Comparison of ENCODE assay signal across 18 cellular contexts in genomic region chr3:189513281-189514151, GRCh38.
DNase-seq lines count a peak whose midpoint lies in the region; ATAC-seq, FAIRE-seq and TF ChIP-seq lines count a peak whose summit lies in the region.
"Had no signal": no experiment of that assay in that cellular context is flagged by ENCODE, and none has a peak within 500 bp of the region (broad histone marks: within the 10 kb centered on the region; RNA-seq: fewer than 3 reads in every experiment).

No MANE protein-coding gene starts in this region.

- DNase-seq in HCT116 (ENCODE audit: low read depth, low spot score) (no peak), RWPE1 (ENCODE audit: low spot score) (peak; percentile 75), keratinocyte (ENCODE audit: low read depth, low spot score) (no peak), DMS153 treated with DMSO at 0.1 percent for 48 hours (lab: John Stamatoyannopoulos, UW; ENCODE audit: unreplicated experiment) (no peak), frontal cortex (ENCODE audit: low spot score in 2 of 2) (no peak), SW 1271 (lab: John Stamatoyannopoulos, UW) (no peak), tibial artery (no peak)
- DNase-seq: activated CD4-positive, alpha-beta T cell treated with anti-CD3 and anti-CD28 coated beads, Interleukin-2, amount 10 ng/mL, durations not matched to agents 7 days and 5 days; amniotic stem cell; effector memory CD4-positive, alpha-beta T cell; HFFc6; Karpas-422; NCI-H1105; sigmoid colon; stimulated activated CD4-positive, alpha-beta T cell treated with anti-CD3 and anti-CD28 coated beads, Interleukin-2, amount 100 ng/mL, for 24 hours had no signal

- peak; percentile 54; the same call in 1 of the 2 replicates for ATAC-seq in HCT116

- TF ChIP-seq POLR2A in HCT116 (IDR thresholded peaks at IDR 0.05; ENCODE audit: borderline replicate concordance, extremely low read depth, insufficient read depth, insufficient read length) = no peak

- H3K4me2 ChIP-seq in HCT116 (ENCODE audit: low read length) (peak overlapping the region; percentile 28), keratinocyte (ENCODE audit: control insufficient read depth, extremely low read depth, insufficient read depth, low read depth, low read length) (peak overlapping the region; percentile 75)

- peaks cover 5 to 12% of the 10 kb centered on the region in 2 experiments; a peak in 3 of 4 replicates for H3K4me1 ChIP-seq in HCT116 (ENCODE audit: control insufficient read depth in 1 of 2, insufficient read depth in 2 of 2, low read length in 2 of 2)
- H3K4me1 ChIP-seq in keratinocyte (ENCODE audit: control insufficient read depth, extremely low read depth, insufficient read depth, low read length) = peaks cover 44% of the 10 kb centered on the region
- peaks cover 0 to 16% (median 9%) of the 10 kb centered on the region in 4 donors for H3K4me1 ChIP-seq in tibial artery

- intact Hi-C loops in HCT116 (cut with micrococcal nuclease) (no loop called here), tibial artery (cut with DNase I; ENCODE audit: low total_unique reads) (no loop called here)

- H3K9me2 ChIP-seq in HCT116 (ENCODE audit: insufficient read depth) = no peaks in the 10 kb centered on the region

- POLR2A ChIA-PET in HCT116 (lab: Charles Lee) (no interaction called here), RWPE1 (lab: Yijun Ruan, JAX; ENCODE audit: low non-redundant PET) (no interaction called here)

- no peak for TF ChIP-seq RAD21 in HCT116 (IDR thresholded peaks at IDR 0.05; ENCODE audit: low read depth)

- H3K79me2 ChIP-seq in HCT116 (ENCODE audit: insufficient read depth, low read length) = no peaks in the 10 kb centered on the region
- no peaks in the 10 kb centered on the region for H3K79me2 ChIP-seq in keratinocyte (ENCODE audit: control insufficient read depth, insufficient read depth, low read length)

- H3K9me1 ChIP-seq in keratinocyte (ENCODE audit: control insufficient read depth, extremely low read depth, insufficient read depth, low read length) = no peaks in the 10 kb centered on the region

- no peaks in the 10 kb centered on the region for H3K36me3 ChIP-seq in HCT116 (ENCODE audit: control insufficient read depth in 1 of 2, insufficient read depth in 2 of 2, low read length in 2 of 2)
- no peaks in the 10 kb centered on the region for H3K36me3 ChIP-seq in keratinocyte (ENCODE audit: control insufficient read depth in 2 of 2, extremely low read depth in 1 of 2, insufficient read depth in 2 of 2, low read length in 2 of 2)
- no peaks in the 10 kb centered on the region for H3K36me3 ChIP-seq in tibial artery
- H3K36me3 ChIP-seq: sigmoid colon had no signal

- FAIRE-seq in keratinocyte (lab: Jason Lieb, UNC) (no peak), frontal cortex (lab: Jason Lieb, UNC) (no peak)
- FAIRE-seq: RCC 7860, TTC549 had no signal

- RAD21 ChIA-PET in HCT116 (lab: Charles Lee; ENCODE audit: low non-redundant PET in 1 of 2, low total read pairs in 2 of 2, uncharacterized antibody in 2 of 2, unreplicated experiment in 2 of 2) = no interaction called here

- CTCF ChIA-PET in HCT116 (lab: Charles Lee) (no interaction called here), RWPE1 (lab: Yijun Ruan, JAX) (no interaction called here)

- H2AFZ ChIP-seq in HCT116 (ENCODE audit: low read depth, low read length, poor library complexity, severe bottlenecking) (no peak overlapping the region), keratinocyte (ENCODE audit: control insufficient read depth, low read length) (peak overlapping the region; percentile 36)

- BruUV-seq in HCT116 (replicated peaks; lab: Mats Ljungman, UMichigan) = no TSS peak

- H3K27me3 ChIP-seq in HCT116 (ENCODE audit: insufficient read depth, low read length) = no peaks in the 10 kb centered on the region
- no peaks in the 10 kb centered on the region for H3K27me3 ChIP-seq in keratinocyte (ENCODE audit: control insufficient read depth, extremely low read depth, insufficient read depth, low read length)
- H3K27me3 ChIP-seq in tibial artery = no peaks in the 10 kb centered on the region
- H3K27me3 ChIP-seq: sigmoid colon had no signal

- H3K9ac ChIP-seq in HCT116 (ENCODE audit: low read length) (no peak overlapping the region), keratinocyte (ENCODE audit: control insufficient read depth, extremely low read depth, insufficient read depth, low read length) (peak overlapping the region; percentile 45)

- H3K27ac ChIP-seq in HCT116 (ENCODE audit: low read depth, low read length) (no peak overlapping the region), RWPE1 (peak overlapping the region; percentile 69; the same call in 1 of the 2 replicates), keratinocyte (ENCODE audit: control insufficient read depth, insufficient read depth, low read length) (peak overlapping the region; percentile 71), skin epidermis (peak overlapping the region in 14 of 21 experiments; percentile 7 to 81 (median 52)), tibial artery (no peak overlapping the region)
- H3K27ac ChIP-seq: sigmoid colon had no signal

- no peak for TF ChIP-seq CTCF in HCT116 (IDR thresholded peaks at IDR 0.05 in 2 of 3, conservative IDR thresholded peaks at IDR 0.05 in 1 of 3; ENCODE audit: borderline replicate concordance in 1 of 3, insufficient read depth in 1 of 3, low read depth in 2 of 3, low read length in 2 of 3)
- no peak for TF ChIP-seq CTCF in RWPE1 (conservative IDR thresholded peaks at IDR 0.05; ENCODE audit: low read depth)
- no peak for TF ChIP-seq CTCF in keratinocyte (optimal IDR thresholded peaks at IDR 0.05 in 1 of 3, IDR thresholded peaks at IDR 0.05 in 1 of 3, conservative IDR thresholded peaks at IDR 0.05 in 1 of 3; ENCODE audit: extremely low read depth in 1 of 3, insufficient read depth in 2 of 3, low read length in 3 of 3)
- TF ChIP-seq CTCF in tibial artery (IDR thresholded peaks at IDR 0.05) = no peak

- H3K4me3 ChIP-seq in HCT116 (replicated peaks in 1 of 2; ENCODE audit: low read depth in 1 of 2, low read length in 2 of 2) (no peak overlapping the region), keratinocyte (ENCODE audit: control insufficient read depth in 2 of 3, extremely low read depth in 1 of 3, insufficient read depth in 2 of 3, low read depth in 1 of 3, low read length in 3 of 3) (peak overlapping the region in 1 of 3 experiments; percentile 5), skin epidermis (no peak overlapping the region), tibial artery (no peak overlapping the region)
- H3K4me3 ChIP-seq: sigmoid colon had no signal

- no peaks in the 10 kb centered on the region for H4K20me1 ChIP-seq in HCT116 (ENCODE audit: insufficient read depth)
- no peaks in the 10 kb centered on the region for H4K20me1 ChIP-seq in keratinocyte (ENCODE audit: control insufficient read depth, extremely low read depth, insufficient read depth, low read length)

- H3K9me3 ChIP-seq in HCT116 (ENCODE audit: control insufficient read depth in 1 of 2, insufficient read depth in 1 of 2, low read depth in 1 of 2, low read length in 2 of 2) (no peaks in the 10 kb centered on the region), keratinocyte (ENCODE audit: control insufficient read depth, low read depth, low read length) (no peaks in the 10 kb centered on the region), tibial artery (no peaks in the 10 kb centered on the region)

- dilution Hi-C loops in keratinocyte (cut with MboI; ENCODE audit: extremely low pct_ligation_motif_present, low sequenced_read_pairs) = no loop called here

TF ChIP-seq in HCT116, 20 proteins besides CTCF, POLR2A, EP300 and RAD21:
- TF ChIP-seq SRF (IDR thresholded peaks at IDR 0.05; ENCODE audit: low read depth) (no peak), SIN3A (IDR thresholded peaks at IDR 0.05; ENCODE audit: low read depth) (no peak), FOSL1 (IDR thresholded peaks at IDR 0.05; ENCODE audit: low read depth) (no peak), EZH2phosphoT487 (IDR thresholded peaks at IDR 0.05; ENCODE audit: borderline replicate concordance) (no peak), YY1 (IDR thresholded peaks at IDR 0.05; ENCODE audit: extremely low read depth, insufficient replicate concordance, low read depth, low read length) (no peak), CBX3 (IDR thresholded peaks at IDR 0.05; ENCODE audit: low read depth) (no peak), ATF3 (IDR thresholded peaks at IDR 0.05) (no peak)
- TF ChIP-seq, protein P1, sequence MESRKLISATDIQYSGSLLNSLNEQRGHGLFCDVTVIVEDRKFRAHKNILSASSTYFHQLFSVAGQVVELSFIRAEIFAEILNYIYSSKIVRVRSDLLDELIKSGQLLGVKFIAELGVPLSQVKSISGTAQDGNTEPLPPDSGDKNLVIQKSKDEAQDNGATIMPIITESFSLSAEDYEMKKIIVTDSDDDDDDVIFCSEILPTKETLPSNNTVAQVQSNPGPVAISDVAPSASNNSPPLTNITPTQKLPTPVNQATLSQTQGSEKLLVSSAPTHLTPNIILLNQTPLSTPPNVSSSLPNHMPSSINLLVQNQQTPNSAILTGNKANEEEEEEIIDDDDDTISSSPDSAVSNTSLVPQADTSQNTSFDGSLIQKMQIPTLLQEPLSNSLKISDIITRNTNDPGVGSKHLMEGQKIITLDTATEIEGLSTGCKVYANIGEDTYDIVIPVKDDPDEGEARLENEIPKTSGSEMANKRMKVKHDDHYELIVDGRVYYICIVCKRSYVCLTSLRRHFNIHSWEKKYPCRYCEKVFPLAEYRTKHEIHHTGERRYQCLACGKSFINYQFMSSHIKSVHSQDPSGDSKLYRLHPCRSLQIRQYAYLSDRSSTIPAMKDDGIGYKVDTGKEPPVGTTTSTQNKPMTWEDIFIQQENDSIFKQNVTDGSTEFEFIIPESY (IDR thresholded peaks at IDR 0.05; ENCODE audit: extremely low read depth, insufficient replicate concordance, low read length) = no peak
TF ChIP-seq in HCT116: peak in this region for 0.

Comparison
In these comparisons a context has a peak if more than half of its experiments do, and no peak if none do; other contexts are left out.
1. H3K27ac ChIP-seq: peak in RWPE1 (single experiment), keratinocyte (single experiment) and skin epidermis (14 of 21); none in HCT116 (single experiment) and tibial artery (0 of 2).